11 cellular contexts compared by ENCODE assay signal in the genomic region with DNA sequence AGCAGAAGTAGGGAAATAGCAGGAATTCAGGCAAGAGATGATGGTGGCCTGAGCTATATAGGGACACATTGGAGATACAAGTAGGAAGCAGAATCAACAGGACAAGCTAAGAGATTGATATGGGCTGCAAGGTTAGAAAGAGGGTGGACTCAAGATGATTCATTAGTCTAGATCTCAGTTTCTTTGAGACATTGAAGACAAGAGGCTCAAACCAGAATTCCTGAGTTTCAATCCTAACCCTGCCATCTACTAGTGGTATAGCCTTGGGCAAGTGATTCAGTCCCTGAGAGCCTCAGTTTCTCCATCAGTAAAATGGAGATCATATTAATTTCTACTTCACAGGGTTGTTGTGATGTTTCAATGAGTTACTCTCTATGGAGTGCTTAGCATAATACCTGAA.
"Had no signal": no experiment of that assay in that cellular context is flagged by ENCODE, and none has a peak within 500 bp of the region (broad histone marks: within the 10 kb centered on the region; RNA-seq: fewer than 3 reads in every experiment).

No MANE protein-coding gene starts in this region.

- H3K36me3 ChIP-seq: right atrium auricular region, upper lobe of left lung had no signal

- H3K27me3 ChIP-seq: hepatocyte, right atrium auricular region, upper lobe of left lung had no signal

- H3K27ac Mint-ChIP-seq: activated CD4-positive, alpha-beta memory T cell treated with anti-CD3 and anti-CD28 coated beads for 36 hours; activated T-cell treated with anti-CD3 and anti-CD28 coated beads, Interleukin-2, amount 50 U/mL, for 72 hours; stimulated activated memory B cell treated with anti-CD40 and anti-IgM and Interleukin-4, amounts not matched to agents 10 μg/mL and 1 μg/mL and 100 μg/mL, for 72 hours had no signal

- DNase-seq: activated CD4-positive, alpha-beta T cell treated with anti-CD3 and anti-CD28 coated beads for 1 hour; central memory CD4-positive, alpha-beta T cell; cortex of kidney; kidney; T-helper 9 cell had no signal

- H3K4me3 Mint-ChIP-seq: activated CD4-positive, alpha-beta memory T cell treated with anti-CD3 and anti-CD28 coated beads for 36 hours; activated T-cell treated with anti-CD3 and anti-CD28 coated beads, Interleukin-2, amount 50 U/mL, for 72 hours; stimulated activated memory B cell treated with anti-CD40 and anti-IgM and Interleukin-4, amounts not matched to agents 10 μg/mL and 1 μg/mL and 100 μg/mL, for 72 hours had no signal

- H3K36me3 Mint-ChIP-seq: activated CD4-positive, alpha-beta memory T cell treated with anti-CD3 and anti-CD28 coated beads for 36 hours; stimulated activated memory B cell treated with anti-CD40 and anti-IgM and Interleukin-4, amounts not matched to agents 10 μg/mL and 1 μg/mL and 100 μg/mL, for 72 hours had no signal

- H3K9me3 Mint-ChIP-seq: activated CD4-positive, alpha-beta memory T cell treated with anti-CD3 and anti-CD28 coated beads for 36 hours had no signal

- H3K27me3 Mint-ChIP-seq: activated CD4-positive, alpha-beta memory T cell treated with anti-CD3 and anti-CD28 coated beads for 36 hours; stimulated activated memory B cell treated with anti-CD40 and anti-IgM and Interleukin-4, amounts not matched to agents 10 μg/mL and 1 μg/mL and 100 μg/mL, for 72 hours had no signal

- H3K4me3 ChIP-seq: hepatocyte, right atrium auricular region, upper lobe of left lung had no signal

- H3K9me3 ChIP-seq: right atrium auricular region, upper lobe of left lung had no signal

- H3K27ac ChIP-seq: right atrium auricular region, upper lobe of left lung had no signal
